1 cellular context compared by ENCODE assay signal in the genomic region with DNA sequence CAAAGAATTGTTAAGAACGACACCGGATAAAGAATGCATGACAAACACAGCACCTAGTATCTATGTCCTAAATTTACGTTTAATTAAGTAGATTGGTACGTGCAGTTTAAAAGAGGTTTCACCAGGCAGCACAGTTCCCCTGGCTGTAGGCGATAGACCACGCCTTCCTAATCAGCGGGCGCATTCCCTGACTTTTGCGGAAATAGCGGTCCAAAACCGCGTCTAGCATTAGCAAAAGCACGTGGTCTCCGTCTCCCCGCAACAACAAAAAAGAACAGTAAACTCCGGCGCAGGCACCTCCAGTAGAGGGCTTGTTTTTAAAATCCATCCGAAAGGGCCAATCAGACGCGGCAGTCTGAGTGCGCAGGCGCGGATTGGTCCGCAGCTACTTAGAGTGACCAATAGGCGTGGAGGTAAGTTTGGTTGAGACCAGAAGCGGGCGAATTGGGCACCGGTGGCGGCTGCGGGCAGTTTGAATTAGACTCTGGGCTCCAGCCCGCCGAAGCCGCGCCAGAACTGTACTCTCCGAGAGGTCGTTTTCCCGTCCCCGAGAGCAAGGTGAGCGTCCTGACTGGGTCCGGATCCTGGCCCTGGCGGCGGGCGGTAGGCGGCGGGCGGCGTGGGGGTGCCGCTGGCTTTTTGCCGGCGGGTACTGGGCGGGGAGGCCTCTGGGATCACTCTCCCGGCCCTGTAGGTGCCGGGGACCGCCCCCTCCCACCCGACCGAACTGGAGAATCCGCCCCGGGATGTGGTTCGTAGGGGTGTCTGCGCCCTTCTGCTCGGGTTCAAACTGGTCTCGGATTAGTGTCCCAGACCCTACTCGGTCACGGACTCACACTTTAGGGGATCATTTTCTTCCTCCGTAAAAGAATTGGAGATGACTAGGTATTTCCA.
TF ChIP-seq lines count a peak whose summit lies in the region.

A gene with protein sequence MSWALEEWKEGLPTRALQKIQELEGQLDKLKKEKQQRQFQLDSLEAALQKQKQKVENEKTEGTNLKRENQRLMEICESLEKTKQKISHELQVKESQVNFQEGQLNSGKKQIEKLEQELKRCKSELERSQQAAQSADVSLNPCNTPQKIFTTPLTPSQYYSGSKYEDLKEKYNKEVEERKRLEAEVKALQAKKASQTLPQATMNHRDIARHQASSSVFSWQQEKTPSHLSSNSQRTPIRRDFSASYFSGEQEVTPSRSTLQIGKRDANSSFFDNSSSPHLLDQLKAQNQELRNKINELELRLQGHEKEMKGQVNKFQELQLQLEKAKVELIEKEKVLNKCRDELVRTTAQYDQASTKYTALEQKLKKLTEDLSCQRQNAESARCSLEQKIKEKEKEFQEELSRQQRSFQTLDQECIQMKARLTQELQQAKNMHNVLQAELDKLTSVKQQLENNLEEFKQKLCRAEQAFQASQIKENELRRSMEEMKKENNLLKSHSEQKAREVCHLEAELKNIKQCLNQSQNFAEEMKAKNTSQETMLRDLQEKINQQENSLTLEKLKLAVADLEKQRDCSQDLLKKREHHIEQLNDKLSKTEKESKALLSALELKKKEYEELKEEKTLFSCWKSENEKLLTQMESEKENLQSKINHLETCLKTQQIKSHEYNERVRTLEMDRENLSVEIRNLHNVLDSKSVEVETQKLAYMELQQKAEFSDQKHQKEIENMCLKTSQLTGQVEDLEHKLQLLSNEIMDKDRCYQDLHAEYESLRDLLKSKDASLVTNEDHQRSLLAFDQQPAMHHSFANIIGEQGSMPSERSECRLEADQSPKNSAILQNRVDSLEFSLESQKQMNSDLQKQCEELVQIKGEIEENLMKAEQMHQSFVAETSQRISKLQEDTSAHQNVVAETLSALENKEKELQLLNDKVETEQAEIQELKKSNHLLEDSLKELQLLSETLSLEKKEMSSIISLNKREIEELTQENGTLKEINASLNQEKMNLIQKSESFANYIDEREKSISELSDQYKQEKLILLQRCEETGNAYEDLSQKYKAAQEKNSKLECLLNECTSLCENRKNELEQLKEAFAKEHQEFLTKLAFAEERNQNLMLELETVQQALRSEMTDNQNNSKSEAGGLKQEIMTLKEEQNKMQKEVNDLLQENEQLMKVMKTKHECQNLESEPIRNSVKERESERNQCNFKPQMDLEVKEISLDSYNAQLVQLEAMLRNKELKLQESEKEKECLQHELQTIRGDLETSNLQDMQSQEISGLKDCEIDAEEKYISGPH (N-terminal part only) (plus strand): TSS at position 432 of the 894 bp plus-strand sequence. CDS start 10,560 bp downstream, outside the sequence.

TF ChIP-seq in HepG2, 621 proteins besides CTCF, POLR2A, EP300 and RAD21 (continued from another document and continues in another):
- TF ChIP-seq, protein P1, sequence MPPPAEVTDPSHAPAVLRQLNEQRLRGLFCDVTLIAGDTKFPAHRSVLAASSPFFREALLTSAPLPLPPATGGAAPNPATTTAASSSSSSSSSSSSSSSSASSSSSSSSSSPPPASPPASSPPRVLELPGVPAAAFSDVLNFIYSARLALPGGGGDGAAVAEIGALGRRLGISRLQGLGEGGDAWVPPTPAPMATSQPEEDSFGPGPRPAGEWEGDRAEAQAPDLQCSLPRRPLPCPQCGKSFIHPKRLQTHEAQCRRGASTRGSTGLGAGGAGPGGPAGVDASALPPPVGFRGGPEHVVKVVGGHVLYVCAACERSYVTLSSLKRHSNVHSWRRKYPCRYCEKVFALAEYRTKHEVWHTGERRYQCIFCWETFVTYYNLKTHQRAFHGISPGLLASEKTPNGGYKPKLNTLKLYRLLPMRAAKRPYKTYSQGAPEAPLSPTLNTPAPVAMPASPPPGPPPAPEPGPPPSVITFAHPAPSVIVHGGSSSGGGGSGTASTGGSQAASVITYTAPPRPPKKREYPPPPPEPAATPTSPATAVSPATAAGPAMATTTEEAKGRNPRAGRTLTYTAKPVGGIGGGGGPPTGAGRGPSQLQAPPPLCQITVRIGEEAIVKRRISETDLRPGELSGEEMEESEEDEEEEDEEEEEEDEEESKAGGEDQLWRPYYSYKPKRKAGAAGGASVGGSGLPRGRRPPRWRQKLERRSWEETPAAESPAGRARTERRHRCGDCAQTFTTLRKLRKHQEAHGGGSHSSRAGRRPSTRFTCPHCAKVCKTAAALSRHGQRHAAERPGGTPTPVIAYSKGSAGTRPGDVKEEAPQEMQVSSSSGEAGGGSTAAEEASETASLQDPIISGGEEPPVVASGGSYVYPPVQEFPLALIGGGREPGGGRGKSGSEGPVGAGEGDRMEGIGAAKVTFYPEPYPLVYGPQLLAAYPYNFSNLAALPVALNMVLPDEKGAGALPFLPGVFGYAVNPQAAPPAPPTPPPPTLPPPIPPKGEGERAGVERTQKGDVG (CRISPR knock-in tag; IDR thresholded peaks at IDR 0.05; ENCODE audit: borderline replicate concordance) = no peak
- TF ChIP-seq ZNF567 (CRISPR knock-in tag; IDR thresholded peaks at IDR 0.05; ENCODE audit: borderline replicate concordance) (no peak), FIP1L1 (IDR thresholded peaks at IDR 0.05; ENCODE audit: borderline replicate concordance, insufficient read depth, low read depth, low read length) (no peak), ZFY (CRISPR knock-in tag; IDR thresholded peaks at IDR 0.05) (peak; percentile 75), ATF1 (CRISPR knock-in tag; IDR thresholded peaks at IDR 0.05) (peak; percentile 66), ZNF83 (CRISPR knock-in tag; IDR thresholded peaks at IDR 0.05; ENCODE audit: borderline replicate concordance) (no peak), ZFYVE20 (CRISPR knock-in tag; IDR thresholded peaks at IDR 0.05; ENCODE audit: borderline replicate concordance, low read depth) (0 out of 2 replicates have a peak, but pooled peaks have one; percentile 57), MXI1 (IDR thresholded peaks at IDR 0.05; ENCODE audit: borderline replicate concordance, low read depth, low read length) (peak; percentile 98), FOXP4 (CRISPR knock-in tag; IDR thresholded peaks at IDR 0.05) (no peak; the same call in none of the 2 replicates), REL (CRISPR knock-in tag; conservative IDR thresholded peaks at IDR 0.05) (peak; percentile 99), SNAPC2 (CRISPR knock-in tag; IDR thresholded peaks at IDR 0.05) (peak; percentile 95), BRCA1 (CRISPR knock-in tag; IDR thresholded peaks at IDR 0.05) (no peak), ZNF639 (CRISPR knock-in tag; conservative IDR thresholded peaks at IDR 0.05) (no peak), SALL1 (CRISPR knock-in tag; IDR thresholded peaks at IDR 0.05) (peak; percentile 79), ZNF557 (CRISPR knock-in tag; IDR thresholded peaks at IDR 0.05) (no peak), MEIS1 (CRISPR knock-in tag; IDR thresholded peaks at IDR 0.05; ENCODE audit: borderline replicate concordance) (no peak; the same call in 1 of the 2 replicates), ZNF496 (CRISPR knock-in tag; IDR thresholded peaks at IDR 0.05; ENCODE audit: insufficient replicate concordance) (no peak), ATF4 (CRISPR knock-in tag; IDR thresholded peaks at IDR 0.05) (peak in 1 of 2 experiments; percentile 81; a peak in 2 of 4 replicates), SYNCRIP (IDR thresholded peaks at IDR 0.05; ENCODE audit: insufficient read depth, low read depth, low read length) (no peak), NFKB2 (CRISPR knock-in tag; IDR thresholded peaks at IDR 0.05; ENCODE audit: borderline replicate concordance) (peak; percentile 62; the same call in 1 of the 2 replicates), CREM (IDR thresholded peaks at IDR 0.05) (peak; percentile 38; the same call in 1 of the 2 replicates), CREM (CRISPR knock-in tag; IDR thresholded peaks at IDR 0.05) (no peak), NR3C1 (CRISPR knock-in tag; IDR thresholded peaks at IDR 0.05) (no peak), ZNF724P (CRISPR knock-in tag; IDR thresholded peaks at IDR 0.05; ENCODE audit: borderline replicate concordance) (peak; percentile 96), LCORL (IDR thresholded peaks at IDR 0.05) (no peak), LCORL (CRISPR knock-in tag; IDR thresholded peaks at IDR 0.05) (0 out of 2 replicates have a peak, but pooled peaks have one; percentile 58), ZNF709 (CRISPR knock-in tag; IDR thresholded peaks at IDR 0.05) (peak; percentile 34; the same call in 1 of the 2 replicates), ZNF276 (CRISPR knock-in tag; IDR thresholded peaks at IDR 0.05; ENCODE audit: low read depth) (no peak), ZNF256 (CRISPR knock-in tag; conservative IDR thresholded peaks at IDR 0.05) (no peak)
- TF ChIP-seq, protein P2, sequence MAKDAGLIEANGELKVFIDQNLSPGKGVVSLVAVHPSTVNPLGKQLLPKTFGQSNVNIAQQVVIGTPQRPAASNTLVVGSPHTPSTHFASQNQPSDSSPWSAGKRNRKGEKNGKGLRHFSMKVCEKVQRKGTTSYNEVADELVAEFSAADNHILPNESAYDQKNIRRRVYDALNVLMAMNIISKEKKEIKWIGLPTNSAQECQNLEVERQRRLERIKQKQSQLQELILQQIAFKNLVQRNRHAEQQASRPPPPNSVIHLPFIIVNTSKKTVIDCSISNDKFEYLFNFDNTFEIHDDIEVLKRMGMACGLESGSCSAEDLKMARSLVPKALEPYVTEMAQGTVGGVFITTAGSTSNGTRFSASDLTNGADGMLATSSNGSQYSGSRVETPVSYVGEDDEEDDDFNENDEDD (CRISPR knock-in tag; IDR thresholded peaks at IDR 0.05; ENCODE audit: borderline replicate concordance) = peak; percentile 96; the same call in 1 of the 2 replicates
- TF ChIP-seq, protein P3, sequence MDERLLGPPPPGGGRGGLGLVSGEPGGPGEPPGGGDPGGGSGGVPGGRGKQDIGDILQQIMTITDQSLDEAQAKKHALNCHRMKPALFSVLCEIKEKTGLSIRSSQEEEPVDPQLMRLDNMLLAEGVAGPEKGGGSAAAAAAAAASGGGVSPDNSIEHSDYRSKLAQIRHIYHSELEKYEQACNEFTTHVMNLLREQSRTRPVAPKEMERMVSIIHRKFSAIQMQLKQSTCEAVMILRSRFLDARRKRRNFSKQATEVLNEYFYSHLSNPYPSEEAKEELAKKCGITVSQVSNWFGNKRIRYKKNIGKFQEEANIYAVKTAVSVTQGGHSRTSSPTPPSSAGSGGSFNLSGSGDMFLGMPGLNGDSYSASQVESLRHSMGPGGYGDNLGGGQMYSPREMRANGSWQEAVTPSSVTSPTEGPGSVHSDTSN (CRISPR knock-in tag; IDR thresholded peaks at IDR 0.05) = no peak
- TF ChIP-seq, protein P4, sequence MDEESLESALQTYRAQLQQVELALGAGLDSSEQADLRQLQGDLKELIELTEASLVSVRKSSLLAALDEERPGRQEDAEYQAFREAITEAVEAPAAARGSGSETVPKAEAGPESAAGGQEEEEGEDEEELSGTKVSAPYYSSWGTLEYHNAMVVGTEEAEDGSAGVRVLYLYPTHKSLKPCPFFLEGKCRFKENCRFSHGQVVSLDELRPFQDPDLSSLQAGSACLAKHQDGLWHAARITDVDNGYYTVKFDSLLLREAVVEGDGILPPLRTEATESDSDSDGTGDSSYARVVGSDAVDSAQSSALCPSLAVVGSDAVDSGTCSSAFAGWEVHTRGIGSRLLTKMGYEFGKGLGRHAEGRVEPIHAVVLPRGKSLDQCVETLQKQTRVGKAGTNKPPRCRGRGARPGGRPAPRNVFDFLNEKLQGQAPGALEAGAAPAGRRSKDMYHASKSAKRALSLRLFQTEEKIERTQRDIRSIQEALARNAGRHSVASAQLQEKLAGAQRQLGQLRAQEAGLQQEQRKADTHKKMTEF (CRISPR knock-in tag; IDR thresholded peaks at IDR 0.05) = peak; percentile 66; the same call in 1 of the 2 replicates
- TF ChIP-seq, protein P5, sequence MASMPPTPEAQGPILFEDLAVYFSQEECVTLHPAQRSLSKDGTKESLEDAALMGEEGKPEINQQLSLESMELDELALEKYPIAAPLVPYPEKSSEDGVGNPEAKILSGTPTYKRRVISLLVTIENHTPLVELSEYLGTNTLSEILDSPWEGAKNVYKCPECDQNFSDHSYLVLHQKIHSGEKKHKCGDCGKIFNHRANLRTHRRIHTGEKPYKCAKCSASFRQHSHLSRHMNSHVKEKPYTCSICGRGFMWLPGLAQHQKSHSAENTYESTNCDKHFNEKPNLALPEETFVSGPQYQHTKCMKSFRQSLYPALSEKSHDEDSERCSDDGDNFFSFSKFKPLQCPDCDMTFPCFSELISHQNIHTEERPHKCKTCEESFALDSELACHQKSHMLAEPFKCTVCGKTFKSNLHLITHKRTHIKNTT (CRISPR knock-in tag; IDR thresholded peaks at IDR 0.05) = no peak
